ENCODE assay signal across 27 cellular contexts in genomic region chr13:51181752-51182383, GRCh38. TPM values are rescaled to one million over a fixed set of nuclear protein-coding genes. Genes with fewer than 3 reads are reported as not detected.
"Had no signal": no experiment of that assay in that cellular context is flagged by ENCODE, and none has a peak within 500 bp of the region (broad histone marks: within the 10 kb centered on the region; RNA-seq: fewer than 3 reads in every experiment).

No MANE protein-coding gene starts in this region.

- H2AFZ ChIP-seq: parathyroid adenoma had no signal

- H3K27ac Mint-ChIP-seq: naive thymus-derived CD8-positive, alpha-beta T cell; nephron; stimulated activated naive B cell treated with anti-CD40 and anti-IgM and Interleukin-4, amounts not matched to agents 10 μg/mL and 1 μg/mL and 100 μg/mL, for 72 hours had no signal

- H3K4me1 ChIP-seq: left lung, lower lobe of right lung, parathyroid adenoma, psoas muscle, stomach, testis, thyroid gland, transverse colon, upper lobe of left lung, vagina had no signal

- H3K4me3 Mint-ChIP-seq: naive thymus-derived CD8-positive, alpha-beta T cell; nephron; neural crest cell; stimulated activated naive B cell treated with anti-CD40 and anti-IgM and Interleukin-4, amounts not matched to agents 10 μg/mL and 1 μg/mL and 100 μg/mL, for 72 hours had no signal

- H3K27me3 ChIP-seq: left lung, testis, thyroid gland, upper lobe of left lung, vagina had no signal

- H3K79me2 ChIP-seq: parathyroid adenoma had no signal

- H3K9me3 Mint-ChIP-seq: neural crest cell; stimulated activated naive B cell treated with anti-CD40 and anti-IgM and Interleukin-4, amounts not matched to agents 10 μg/mL and 1 μg/mL and 100 μg/mL, for 72 hours had no signal

- H3K9ac ChIP-seq: parathyroid adenoma had no signal

- ATAC-seq: left colon; left lung; lower lobe of right lung; naive thymus-derived CD8-positive, alpha-beta T cell; psoas muscle; sciatic nerve; stimulated activated naive B cell treated with anti-CD40 and anti-IgM and Interleukin-4, amounts not matched to agents 10 μg/mL and 1 μg/mL and 100 μg/mL, for 72 hours; stimulated activated naive CD8-positive, alpha-beta T cell treated with anti-CD3 and anti-CD28 coated beads, Interleukin-15, Interleukin-2, amounts not matched to agents 100 U/mL and 50 U/mL, for 24 hours had no signal

- H3K36me3 ChIP-seq: left lung, lower lobe of right lung, neutrophil, stomach, thyroid gland, transverse colon, upper lobe of left lung, vagina had no signal

- H3K9me3 ChIP-seq: left lung, lower lobe of right lung, neutrophil, psoas muscle, stomach, testis, thyroid gland, transverse colon, upper lobe of left lung, vagina had no signal

- H3K4me3 ChIP-seq: left lung, lower lobe of right lung, psoas muscle, skin epidermis, stomach, testis, thyroid gland, transverse colon, upper lobe of left lung, vagina had no signal

- H3K27ac ChIP-seq: left lung, lower lobe of right lung, neutrophil, parathyroid adenoma, psoas muscle, skin epidermis, stomach, testis, thyroid gland, transverse colon, upper lobe of left lung, vagina had no signal

- H3K4me1 Mint-ChIP-seq: naive thymus-derived CD8-positive, alpha-beta T cell; nephron; neural crest cell; stimulated activated naive B cell treated with anti-CD40 and anti-IgM and Interleukin-4, amounts not matched to agents 10 μg/mL and 1 μg/mL and 100 μg/mL, for 72 hours had no signal

- DNase-seq: kidney; left colon; left lung; lower lobe of right lung; mammary epithelial cell; mesenchymal stem cell; naive thymus-derived CD8-positive, alpha-beta T cell; occipital lobe; psoas muscle; stimulated activated CD4-positive, alpha-beta T cell treated with anti-CD3 and anti-CD28 coated beads, Interleukin-12 subunit alpha, Interleukin-12 subunit beta, amount 100 ng/mL, for 4 hours; stimulated activated CD4-positive, alpha-beta T cell treated with anti-CD3 and anti-CD28 coated beads, Interleukin-15, amount 100 ng/mL, for 24 hours; stimulated activated CD4-positive, alpha-beta T cell treated with anti-CD3 and anti-CD28 coated beads, Interleukin-2, amount 100 ng/mL, for 24 hours; stimulated activated CD4-positive, alpha-beta T cell treated with anti-CD3 and anti-CD28 coated beads, Interleukin-4, amount 100 ng/mL, for 1 hour; stimulated activated naive B cell treated with anti-CD40 and anti-IgM and Interleukin-4, amounts not matched to agents 10 μg/mL and 1 μg/mL and 100 μg/mL, for 72 hours; stimulated activated naive CD8-positive, alpha-beta T cell treated with anti-CD3 and anti-CD28 coated beads, Interleukin-15, Interleukin-2, amounts not matched to agents 100 U/mL and 50 U/mL, for 24 hours; stomach; testis; thyroid gland; transverse colon; upper lobe of left lung had no signal

- H3K36me3 Mint-ChIP-seq: naive thymus-derived CD8-positive, alpha-beta T cell; stimulated activated naive B cell treated with anti-CD40 and anti-IgM and Interleukin-4, amounts not matched to agents 10 μg/mL and 1 μg/mL and 100 μg/mL, for 72 hours had no signal

RNA-seq across cellular contexts. Expression of gene FAM124A, which starts 40.3 kb away (rescaled TPM):
- total RNA-seq: naive thymus-derived CD8-positive, alpha-beta T cell had no signal
